14 cellular contexts compared by ENCODE assay signal in genomic region chr17:41580651-41581365, GRCh38. TPM values are rescaled to one million over a fixed set of nuclear protein-coding genes. Genes with fewer than 3 reads are reported as not detected.
"Had no signal": no experiment of that assay in that cellular context is flagged by ENCODE, and none has a peak within 500 bp of the region (broad histone marks: within the 10 kb centered on the region; RNA-seq: fewer than 3 reads in every experiment).

No MANE protein-coding gene starts in this region.

- H3K27ac ChIP-seq: body of pancreas, lower lobe of right lung, parathyroid adenoma, tibial nerve had no signal

- H3K9ac ChIP-seq: parathyroid adenoma had no signal

- H3K27ac Mint-ChIP-seq: activated naive CD4-positive, alpha-beta T cell treated with anti-CD3 and anti-CD28 coated beads, Interleukin-2, amount 50 U/mL, for 24 hours had no signal

- H3K79me2 ChIP-seq: parathyroid adenoma had no signal

- H3K36me3 Mint-ChIP-seq: activated naive CD4-positive, alpha-beta T cell treated with anti-CD3 and anti-CD28 coated beads, Interleukin-2, amount 50 U/mL, for 24 hours had no signal

- H3K9me3 Mint-ChIP-seq: activated naive CD4-positive, alpha-beta T cell treated with anti-CD3 and anti-CD28 coated beads, Interleukin-2, amount 50 U/mL, for 24 hours had no signal

- H3K4me1 Mint-ChIP-seq: activated naive CD4-positive, alpha-beta T cell treated with anti-CD3 and anti-CD28 coated beads, Interleukin-2, amount 50 U/mL, for 24 hours had no signal

- H3K36me3 ChIP-seq: lower lobe of right lung, tibial nerve had no signal

- H3K4me3 ChIP-seq: body of pancreas, lower lobe of right lung, tibial nerve had no signal

- H3K27me3 ChIP-seq: body of pancreas, tibial nerve had no signal

- H3K9me3 ChIP-seq: body of pancreas, lower lobe of right lung, tibial nerve had no signal

- H3K4me1 ChIP-seq: lower lobe of right lung, parathyroid adenoma had no signal

- ATAC-seq: activated CD4-positive, CD25-positive, alpha-beta regulatory T cell treated with anti-CD3 and anti-CD28 coated beads, Interleukin-2, amount 50 U/mL, for 24 hours; body of pancreas; left cardiac atrium; lower lobe of right lung had no signal

- H2AFZ ChIP-seq: parathyroid adenoma had no signal

- H3K4me3 Mint-ChIP-seq: activated naive CD4-positive, alpha-beta T cell treated with anti-CD3 and anti-CD28 coated beads, Interleukin-2, amount 50 U/mL, for 24 hours had no signal

- DNase-seq: activated effector memory CD4-positive, alpha-beta T cell treated with Interleukin-2 at 50 U/mL for 16 hours; activated T-cell treated with anti-CD3 and anti-CD28 coated beads, Interleukin-2, amount 50 U/mL, for 1 hour; amniotic stem cell; body of pancreas; hippocampal formation; left cardiac atrium; lower lobe of right lung; midbrain had no signal

RNA-seq across cellular contexts. Expression of gene KRT14, which starts 5.9 kb away (rescaled TPM):
- total RNA-seq: glomerular endothelial cell, lower lobe of right lung had no signal

RNA-seq across cellular contexts. Expression of gene KRT9, which starts 8.9 kb away (rescaled TPM):
- total RNA-seq: body of pancreas, glomerular endothelial cell, left cardiac atrium, lower lobe of right lung, renal cortical epithelial cell, tibial nerve had no signal

RNA-seq across cellular contexts. Expression of gene KRT16, which starts 31.8 kb away (rescaled TPM):
- total RNA-seq: glomerular endothelial cell, lower lobe of right lung had no signal

RNA-seq across cellular contexts. Expression of gene KRT17, which starts 43.6 kb away (rescaled TPM):
- total RNA-seq: left cardiac atrium had no signal
